Comparison of ENCODE assay signal across 22 cellular contexts in genomic region chr9:38376266-38376665, GRCh38. TPM values are rescaled to one million over a fixed set of nuclear protein-coding genes. Genes with fewer than 3 reads are reported as not detected.
"Had no signal": no experiment of that assay in that cellular context is flagged by ENCODE, and none has a peak within 500 bp of the region (broad histone marks: within the 10 kb centered on the region; RNA-seq: fewer than 3 reads in every experiment).

No MANE protein-coding gene starts in this region.

- H3K4me3 Mint-ChIP-seq: stimulated activated naive B cell treated with anti-CD40 and anti-IgM and Interleukin-4, amounts not matched to agents 10 μg/mL and 1 μg/mL and 100 μg/mL, for 72 hours had no signal

- ATAC-seq: activated naive CD4-positive, alpha-beta T cell treated with anti-CD3 and anti-CD28 coated beads, Interleukin-2, amount 50 U/mL, for 72 hours; left cardiac atrium; lower lobe of right lung; stimulated activated naive B cell treated with anti-CD40 and anti-IgM and Interleukin-4, amounts not matched to agents 10 μg/mL and 1 μg/mL and 100 μg/mL, for 72 hours had no signal

- H3K4me1 Mint-ChIP-seq: stimulated activated naive B cell treated with anti-CD40 and anti-IgM and Interleukin-4, amounts not matched to agents 10 μg/mL and 1 μg/mL and 100 μg/mL, for 72 hours had no signal

- H3K9me3 ChIP-seq: adrenal gland, colonic mucosa, heart right ventricle, lower lobe of right lung, neutrophil, spleen, tibial nerve, uterus had no signal

- H3K9me3 Mint-ChIP-seq: activated naive CD4-positive, alpha-beta T cell treated with anti-CD3 and anti-CD28 coated beads, Interleukin-2, amount 50 U/mL, for 72 hours; stimulated activated naive B cell treated with anti-CD40 and anti-IgM and Interleukin-4, amounts not matched to agents 10 μg/mL and 1 μg/mL and 100 μg/mL, for 72 hours had no signal

- H3K36me3 Mint-ChIP-seq: activated naive CD4-positive, alpha-beta T cell treated with anti-CD3 and anti-CD28 coated beads, Interleukin-2, amount 50 U/mL, for 72 hours; stimulated activated naive B cell treated with anti-CD40 and anti-IgM and Interleukin-4, amounts not matched to agents 10 μg/mL and 1 μg/mL and 100 μg/mL, for 72 hours had no signal

- DNase-seq: activated CD4-positive, alpha-beta T cell treated with anti-CD3 and anti-CD28 coated beads for 1 hour; activated CD8-positive, alpha-beta memory T cell treated with anti-CD3 and anti-CD28 coated beads for 24 hours; activated CD8-positive, alpha-beta memory T cell treated with anti-CD3 and anti-CD28 coated beads, Interleukin-2, amount 50 U/mL, for 48 hours; activated gamma-delta T cell treated with Interleukin-2 at 50 U/mL for 16 hours; adrenal gland; central memory CD4-positive, alpha-beta T cell; colonic mucosa; erythroblast; heart right ventricle; left cardiac atrium; lower lobe of right lung; spleen; stimulated activated CD4-positive, alpha-beta T cell treated with anti-CD3 and anti-CD28 coated beads, Interleukin-4, amount 100 ng/mL, for 4 hours; stimulated activated naive B cell treated with anti-CD40 and anti-IgM and Interleukin-4, amounts not matched to agents 10 μg/mL and 1 μg/mL and 100 μg/mL, for 72 hours; WERI-Rb-1 had no signal

- H2AFZ ChIP-seq: parathyroid adenoma had no signal

- H3K4me3 ChIP-seq: adrenal gland, colonic mucosa, heart right ventricle, lower lobe of right lung, SK-N-MC, spleen, tibial nerve, uterus had no signal

- H3K36me3 ChIP-seq: adrenal gland, colonic mucosa, heart right ventricle, lower lobe of right lung, neutrophil, spleen, tibial nerve, uterus, WERI-Rb-1 had no signal

- H3K27ac ChIP-seq: adrenal gland, colonic mucosa, heart right ventricle, lower lobe of right lung, neutrophil, parathyroid adenoma, SK-N-MC, WERI-Rb-1 had no signal

- H3K79me2 ChIP-seq: parathyroid adenoma had no signal

- H3K27ac Mint-ChIP-seq: activated naive CD4-positive, alpha-beta T cell treated with anti-CD3 and anti-CD28 coated beads, Interleukin-2, amount 50 U/mL, for 72 hours; stimulated activated naive B cell treated with anti-CD40 and anti-IgM and Interleukin-4, amounts not matched to agents 10 μg/mL and 1 μg/mL and 100 μg/mL, for 72 hours had no signal

- H3K27me3 ChIP-seq: adrenal gland, colonic mucosa, heart right ventricle, tibial nerve, uterus had no signal

- H3K4me1 ChIP-seq: adrenal gland, colonic mucosa, lower lobe of right lung, spleen, uterus had no signal

- H3K9ac ChIP-seq: parathyroid adenoma had no signal

RNA-seq across cellular contexts. Expression of gene IGFBPL1, which starts 48.0 kb away (rescaled TPM):
- total RNA-seq: activated naive CD4-positive, alpha-beta T cell treated with anti-CD3 and anti-CD28 coated beads, Interleukin-2, amount 50 U/mL, for 72 hours; heart right ventricle; spleen; subcutaneous adipose tissue had no signal
- polyA plus RNA-seq: heart right ventricle, spleen had no signal
